In the genomic region with DNA sequence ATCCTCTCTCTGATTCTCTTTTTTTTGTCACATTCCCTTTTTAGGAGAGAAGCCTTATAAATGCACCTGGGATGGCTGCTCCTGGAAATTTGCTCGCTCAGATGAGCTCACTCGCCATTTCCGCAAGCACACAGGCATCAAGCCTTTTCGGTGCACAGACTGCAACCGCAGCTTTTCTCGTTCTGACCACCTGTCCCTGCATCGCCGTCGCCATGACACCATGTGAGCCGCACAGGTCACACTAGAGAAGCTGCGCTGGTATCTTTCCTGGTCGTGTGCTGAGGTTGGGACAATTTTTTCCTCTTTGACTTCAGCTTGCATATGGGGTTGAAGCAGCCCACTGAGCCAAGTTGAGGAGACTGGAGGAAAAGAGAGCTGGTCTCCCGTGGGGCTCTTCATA, we compare ENCODE assay signal across 17 cellular contexts.
"Had no signal": no experiment of that assay in that cellular context is flagged by ENCODE, and none has a peak within 500 bp of the region (broad histone marks: within the 10 kb centered on the region; RNA-seq: fewer than 3 reads in every experiment).

No MANE protein-coding gene starts in this region.

- H3K4me3 ChIP-seq: dorsolateral prefrontal cortex, heart left ventricle, mucosa of descending colon, testis, tibial nerve, upper lobe of right lung had no signal

- H3K27ac ChIP-seq: dorsolateral prefrontal cortex, heart left ventricle, neutrophil, testis, tibial nerve, upper lobe of right lung had no signal

- H3K36me3 ChIP-seq: neutrophil had no signal

- H3K27me3 ChIP-seq: heart left ventricle, neutrophil, testis, tibial nerve, upper lobe of right lung had no signal

- H3K4me1 ChIP-seq: heart left ventricle, testis, tibial nerve, upper lobe of right lung had no signal

- H3K9me3 ChIP-seq: mucosa of descending colon, neutrophil, testis, tibial nerve, upper lobe of right lung had no signal

- DNase-seq: cortex of kidney; dorsolateral prefrontal cortex; effector CD8-positive, alpha-beta T cell; heart left ventricle; hippocampal formation; kidney glomerular epithelial cell; mammary epithelial cell; mucosa of descending colon; naive thymus-derived CD8-positive, alpha-beta T cell; stimulated activated CD4-positive, alpha-beta T cell treated with anti-CD3 and anti-CD28 coated beads, Interleukin-2, amount 100 ng/mL, for 24 hours; stimulated activated CD4-positive, alpha-beta T cell treated with anti-CD3 and anti-CD28 coated beads, Interleukin-4, amount 100 ng/mL, for 4 hours; stimulated activated naive B cell treated with anti-CD40 and anti-IgM and Interleukin-4, amounts not matched to agents 10 μg/mL and 1 μg/mL and 100 μg/mL, for 72 hours; stimulated activated naive CD8-positive, alpha-beta T cell treated with anti-CD3 and anti-CD28 coated beads, Interleukin-15, amount 100 ng/mL, for 72 hours; testis; upper lobe of right lung had no signal
